Comparison of ENCODE assay signal across 14 cellular contexts in the genomic region with DNA sequence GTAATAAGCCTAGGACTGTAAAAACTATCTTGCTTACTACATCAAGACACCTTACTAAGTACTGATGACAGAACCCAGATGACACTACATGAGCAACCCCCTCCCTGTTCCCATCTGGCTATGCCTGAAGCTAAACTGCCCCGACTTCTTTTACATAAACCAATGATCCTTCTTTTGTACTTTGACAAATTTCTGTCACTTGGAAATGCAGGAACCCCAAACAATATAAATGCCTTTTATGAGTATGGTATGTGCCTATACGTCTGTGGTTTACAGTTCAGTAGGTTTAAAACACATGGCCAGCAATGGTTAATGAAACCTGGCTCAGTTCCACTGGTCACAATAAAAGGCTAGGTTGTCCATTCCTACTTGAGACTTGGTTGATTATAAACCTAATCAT. TPM values are rescaled to one million over a fixed set of nuclear protein-coding genes. Genes with fewer than 3 reads are reported as not detected.
"Had no signal": no experiment of that assay in that cellular context is flagged by ENCODE, and none has a peak within 500 bp of the region (broad histone marks: within the 10 kb centered on the region; RNA-seq: fewer than 3 reads in every experiment).

No MANE protein-coding gene starts in this region.

- H3K27me3 ChIP-seq: adrenal gland, hepatocyte, suprapubic skin had no signal

- H3K4me2 ChIP-seq: hepatocyte had no signal

- H3K9me3 ChIP-seq: adrenal gland, psoas muscle, suprapubic skin had no signal

- H3K4me1 ChIP-seq: adrenal gland, psoas muscle, suprapubic skin had no signal

- H3K79me2 ChIP-seq: hepatocyte had no signal

- H3K4me3 ChIP-seq: adrenal gland, hepatocyte, psoas muscle, suprapubic skin had no signal

- H3K27ac ChIP-seq: adrenal gland, hepatocyte, psoas muscle, suprapubic skin had no signal

- DNase-seq: activated CD4-positive, alpha-beta memory T cell treated with anti-CD3 and anti-CD28 coated beads, Interleukin-2, amount 10 ng/mL, durations not matched to agents 7 days and 5 days; activated CD4-positive, alpha-beta T cell treated with anti-CD3 and anti-CD28 coated beads for 4 hours; activated effector memory CD4-positive, alpha-beta T cell treated with Interleukin-2 at 50 U/mL for 16 hours; activated T-cell treated with anti-CD3 and anti-CD28 coated beads, Interleukin-2, amount 50 U/mL, for 4 hours; adrenal gland; kidney; psoas muscle had no signal

- H2AFZ ChIP-seq: hepatocyte had no signal

- ATAC-seq: activated T-cell treated with anti-CD3 and anti-CD28 coated beads, Interleukin-2, amount 50 U/mL, for 4 hours; esophagus mucosa; psoas muscle; sciatic nerve had no signal

RNA-seq across cellular contexts. Expression of a gene that starts 6.1 kb away (rescaled TPM):
- total RNA-seq: cardiac septum, mesenteric fat pad, neural crest cell, sciatic nerve had no signal
